ENCODE assay signal across 14 cellular contexts in the genomic region with DNA sequence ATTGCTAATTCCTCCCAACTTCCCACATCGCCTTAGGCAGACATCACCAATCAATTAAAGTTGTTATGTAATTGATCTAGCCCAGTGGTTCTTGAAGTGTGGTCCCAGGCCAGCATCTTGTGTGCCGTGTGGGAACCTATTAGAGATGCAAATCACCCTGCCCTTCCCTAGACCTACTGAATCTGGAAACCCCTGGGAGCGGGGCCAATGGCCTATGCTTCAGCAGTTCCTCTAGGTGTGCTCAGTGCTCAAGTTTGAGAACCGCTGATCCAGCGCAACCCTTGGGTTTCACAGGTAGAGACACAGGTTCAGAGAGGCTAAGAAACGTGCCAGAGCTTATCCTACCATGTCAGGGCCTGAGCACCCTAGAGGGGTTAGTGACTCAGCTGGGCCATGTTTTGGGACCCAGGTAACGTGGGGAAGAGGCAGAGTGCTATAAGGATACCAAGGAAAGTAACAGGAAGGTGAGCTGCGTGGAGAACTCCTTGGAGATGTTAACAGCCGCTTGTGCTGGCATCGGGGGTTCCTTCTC. TPM values are rescaled to one million over a fixed set of nuclear protein-coding genes. Genes with fewer than 3 reads are reported as not detected.
A peak's percentile ranks its signal among the peaks of the same experiment; 100 is the strongest.
DNase-seq lines count a peak whose midpoint lies in the region; ATAC-seq, FAIRE-seq and TF ChIP-seq lines count a peak whose summit lies in the region.
"Had no signal": no experiment of that assay in that cellular context is flagged by ENCODE, and none has a peak within 500 bp of the region (broad histone marks: within the 10 kb centered on the region; RNA-seq: fewer than 3 reads in every experiment).

No MANE protein-coding gene starts in this region.

- WGBS in neuronal stem cell (ENCODE audit: extremely low coverage in 2 of 2, insufficient read length in 2 of 2, insufficient replicate concordance in 1 of 2), 2 donors: no CpG with 5 or more reads among the region's 10 CpGs
- 89 to 90% methylated on average over 10 of the region's 10 CpGs for WGBS in aorta, 2 donors

- no peaks in the 10 kb centered on the region for H3K79me1 ChIP-seq in neuronal stem cell (ENCODE audit: low read depth, low read length)

- H3K4me1 ChIP-seq in CD8-positive, alpha-beta memory T cell (ENCODE audit: insufficient read depth, low read length): peaks cover 46% of the 10 kb centered on the region
- peaks cover 28% of the 10 kb centered on the region for H3K4me1 ChIP-seq in NT2/D1 (ENCODE audit: insufficient read depth, insufficient read length)
- peaks cover 2 to 14% of the 10 kb centered on the region in 2 donors for H3K4me1 ChIP-seq in neuronal stem cell (ENCODE audit: control insufficient read depth in 2 of 2, insufficient read depth in 1 of 2, low read depth in 1 of 2, low read length in 2 of 2)
- no peaks in the 10 kb centered on the region for H3K4me1 ChIP-seq in aorta (ENCODE audit: control insufficient read depth in 1 of 2, insufficient read depth in 2 of 2, low read length in 2 of 2)

- peak overlapping the region; percentile 89 for H2AFZ ChIP-seq in neuronal stem cell (ENCODE audit: low read length)

- ATAC-seq in aorta (ENCODE audit: low FRiP score) (no peak), GM21723 (IDR thresholded peaks at IDR 0.05; ENCODE audit: unreplicated experiment) (no peak)

- H3K27me3 ChIP-seq in CD8-positive, alpha-beta memory T cell (ENCODE audit: insufficient read depth, low read length, poor library complexity, severe bottlenecking): no peaks in the 10 kb centered on the region
- H3K27me3 ChIP-seq in NT2/D1 (ENCODE audit: insufficient read depth, insufficient read length) (peaks cover 38% of the 10 kb centered on the region), bronchial epithelial cell (ENCODE audit: control insufficient read depth, insufficient read depth, low read length) (no peaks in the 10 kb centered on the region), neuronal stem cell (ENCODE audit: control insufficient read depth in 3 of 3, insufficient read depth in 3 of 3, low read depth in 1 of 3, low read length in 3 of 3) (peaks cover 0 to 59% (median 0%) of the 10 kb centered on the region in 3 experiments), aorta (ENCODE audit: control insufficient read depth in 1 of 2, insufficient read depth in 2 of 2, low read length in 1 of 2) (no peaks in the 10 kb centered on the region)

- no peak for TF ChIP-seq CTCF in bronchial epithelial cell (IDR thresholded peaks at IDR 0.05; ENCODE audit: insufficient read depth, low read length, severe bottlenecking)

- H3K9ac ChIP-seq in NT2/D1 (ENCODE audit: insufficient read length, low read depth): peak overlapping the region; percentile 22
- H3K9ac ChIP-seq in neuronal stem cell (ENCODE audit: low read depth, low read length, poor library complexity): no peak overlapping the region

- H3K9me3 ChIP-seq in CD8-positive, alpha-beta memory T cell (ENCODE audit: low read length): no peaks in the 10 kb centered on the region
- H3K9me3 ChIP-seq in NT2/D1 (ENCODE audit: insufficient read depth, low read length): no peaks in the 10 kb centered on the region
- no peaks in the 10 kb centered on the region for H3K9me3 ChIP-seq in neuronal stem cell (replicated peaks in 1 of 2; ENCODE audit: control insufficient read depth in 2 of 2, insufficient read depth in 1 of 2, low read depth in 1 of 2, low read length in 2 of 2)
- H3K9me3 ChIP-seq in aorta (ENCODE audit: control insufficient read depth, low read length): no peaks in the 10 kb centered on the region

- peak overlapping the region; percentile 49 for H3K27ac ChIP-seq in CD8-positive, alpha-beta memory T cell (ENCODE audit: low read depth, low read length)
- H3K27ac ChIP-seq in neuronal stem cell (replicated peaks; ENCODE audit: low read length) (no peak overlapping the region), aorta (ENCODE audit: low read depth in 1 of 2, low read length in 2 of 2) (no peak overlapping the region)

- H3K4me2 ChIP-seq in neuronal stem cell (ENCODE audit: insufficient read depth, low read length, poor library complexity, severe bottlenecking): no peak overlapping the region

- POLR2A ChIA-PET in CD8-positive, alpha-beta memory T cell (lab: Charles Lee): interaction anchor here (0.9 to 3.3 kb wide), 11 partner anchors 8 to 255 kb away, joined by 3 to 48 read pairs (median 4); partner anchors contain the start of genes LMAN2, PDLIM7 and PRR7

- H3K14ac ChIP-seq in neuronal stem cell (ENCODE audit: low read length): no peak overlapping the region

- CTCF ChIA-PET in CD8-positive, alpha-beta memory T cell (lab: Charles Lee): interaction anchor here (1.1 to 16.1 kb wide), 17 partner anchors 10 to 276 kb away, joined by 3 to 291 read pairs (median 27); partner anchors contain the start of genes GRK6, PDLIM7, PFN3 and PRR7

- no peak for DNase-seq in CD8-positive, alpha-beta memory T cell
- no peak for DNase-seq in NT2/D1 (ENCODE audit: low read depth, low spot score)
- DNase-seq in bronchial epithelial cell (ENCODE audit: low read depth): peak; percentile 93
- no peak for DNase-seq in neuronal stem cell (ENCODE audit: low spot score)
- no peak for DNase-seq in aorta
- DNase-seq in NCI-H187 (lab: John Stamatoyannopoulos, UW): no peak
- DNase-seq: DMS 273 treated with DMSO at 0.1 percent for 48 hours, midbrain, NCI-H2227 treated with DMSO at 0.1 percent for 48 hours had no signal

- H3K36me3 ChIP-seq in CD8-positive, alpha-beta memory T cell (ENCODE audit: insufficient read depth, low read length): no peaks in the 10 kb centered on the region
- H3K36me3 ChIP-seq in NT2/D1 (ENCODE audit: insufficient read depth, insufficient read length, low read length) (no peaks in the 10 kb centered on the region), bronchial epithelial cell (ENCODE audit: control insufficient read depth, insufficient read depth, low read length) (no peaks in the 10 kb centered on the region), neuronal stem cell (replicated peaks in 1 of 2; ENCODE audit: control insufficient read depth in 2 of 2, insufficient read depth in 2 of 2, low read length in 2 of 2) (no peaks in the 10 kb centered on the region), aorta (ENCODE audit: control insufficient read depth in 1 of 2, insufficient read depth in 2 of 2, low read length in 1 of 2) (no peaks in the 10 kb centered on the region)

- no peak overlapping the region for H3K18ac ChIP-seq in neuronal stem cell (ENCODE audit: low read length)

- peak overlapping the region in 6 of 7 donors; percentile 9 to 78 (median 62) for H3K4me3 Mint-ChIP-seq in CD8-positive, alpha-beta memory T cell

- no peak overlapping the region for H3K4me3 ChIP-seq in CD8-positive, alpha-beta memory T cell (ENCODE audit: low read length)
- H3K4me3 ChIP-seq in NT2/D1 (ENCODE audit: insufficient read length, low read depth): no peak overlapping the region
- H3K4me3 ChIP-seq in bronchial epithelial cell (ENCODE audit: low read depth, low read length): no peak overlapping the region
- H3K4me3 ChIP-seq in neuronal stem cell (ENCODE audit: low read length in 2 of 2): no peak overlapping the region
- no peak overlapping the region for H3K4me3 ChIP-seq in aorta (ENCODE audit: low read length in 2 of 2)

- no peak overlapping the region for H4K8ac ChIP-seq in neuronal stem cell (ENCODE audit: low read depth, low read length)

- H3K27ac Mint-ChIP-seq in CD8-positive, alpha-beta memory T cell: peak overlapping the region; percentile 71 to 99 (median 91)

- no peaks in the 10 kb centered on the region for H3K27me3 Mint-ChIP-seq in CD8-positive, alpha-beta memory T cell

- no peak overlapping the region for H2AK5ac ChIP-seq in neuronal stem cell (ENCODE audit: low read depth, low read length)

- peak; percentile 13 for FAIRE-seq in bronchial epithelial cell (lab: Jason Lieb, UNC)
- FAIRE-seq: H1 had no signal

- H3K4ac ChIP-seq in neuronal stem cell (ENCODE audit: low read length): no peak overlapping the region

- H3K36me3 Mint-ChIP-seq in CD8-positive, alpha-beta memory T cell: no peaks in the 10 kb centered on the region

- intact Hi-C loops in aorta (cut with DNase I): no loop called here

- no peak overlapping the region for H3K23ac ChIP-seq in neuronal stem cell (ENCODE audit: low read depth, low read length, poor library complexity)

- no peak overlapping the region for H4K91ac ChIP-seq in neuronal stem cell (ENCODE audit: low read depth, low read length, poor library complexity)

- H2BK120ac ChIP-seq in neuronal stem cell (ENCODE audit: low read depth, low read length): no peak overlapping the region

- H2BK5ac ChIP-seq in neuronal stem cell (ENCODE audit: low read length): no peak overlapping the region

- peaks cover 41 to 47% (median 42%) of the 10 kb centered on the region in 3 donors for H3K4me1 Mint-ChIP-seq in CD8-positive, alpha-beta memory T cell

- H3K9me3 Mint-ChIP-seq in CD8-positive, alpha-beta memory T cell: no peaks in the 10 kb centered on the region

- H2BK12ac ChIP-seq in neuronal stem cell (ENCODE audit: low read length): no peak overlapping the region

- no peak overlapping the region for H2BK15ac ChIP-seq in neuronal stem cell (ENCODE audit: low read length)

RNA-seq across cellular contexts. Expression of gene SLC34A1, which starts 4.4 kb away (rescaled TPM):
- under 1 TPM in 1 of 2 experiments, not detected in 1; 0.09 TPM for total RNA-seq in CD8-positive, alpha-beta memory T cell
- 0.17 TPM for polyA plus RNA-seq in CD8-positive, alpha-beta memory T cell
- not detected in 2 replicates for total RNA-seq in bronchial epithelial cell
- not detected for polyA plus RNA-seq in neuronal stem cell (2013, experiment 1 of 2)
- polyA plus RNA-seq in neuronal stem cell (2013, experiment 2 of 2): not detected
- total RNA-seq in aorta: not detected
- not detected for polyA plus RNA-seq in aorta
- total RNA-seq: fibroblast of lung, H1, pulmonary artery endothelial cell, temporal lobe had no signal
- polyA plus RNA-seq: fibroblast of lung, H1 had no signal

RNA-seq across cellular contexts. Expression of gene PFN3, which starts 11.9 kb away (rescaled TPM):
- not detected for total RNA-seq in CD8-positive, alpha-beta memory T cell
- not detected for polyA plus RNA-seq in CD8-positive, alpha-beta memory T cell
- total RNA-seq in bronchial epithelial cell (not detected in 2 replicates), aorta (not detected)
- polyA plus RNA-seq in neuronal stem cell (2013, experiment 1 of 2): not detected
- not detected for polyA plus RNA-seq in neuronal stem cell (2013, experiment 2 of 2)
- polyA plus RNA-seq in aorta: not detected
- total RNA-seq: fibroblast of lung, H1, pulmonary artery endothelial cell had no signal
- polyA plus RNA-seq: fibroblast of lung, H1 had no signal

RNA-seq across cellular contexts. Expression of gene F12, which starts 20.8 kb away (rescaled TPM):
- total RNA-seq in CD8-positive, alpha-beta memory T cell: 10 to 100 TPM in 1 of 2 experiments, 1 to 10 TPM in 1; 9.2 to 10.3 TPM
- 1.9 TPM for polyA plus RNA-seq in CD8-positive, alpha-beta memory T cell
- total RNA-seq in bronchial epithelial cell: 5.0 and 7.9 TPM in 2 replicates
- polyA plus RNA-seq in neuronal stem cell (2013, experiment 1 of 2): 2.1 TPM
- polyA plus RNA-seq in neuronal stem cell (2013, experiment 2 of 2): 2.5 TPM
- under 1 TPM; 0.23 to 0.33 TPM for total RNA-seq in aorta
- polyA plus RNA-seq in aorta: 1 to 10 TPM in 1 of 2 donors, not detected in 1; 1.8 TPM

RNA-seq across cellular contexts. Expression of gene RGS14, which starts 30.9 kb away (rescaled TPM):
- total RNA-seq in CD8-positive, alpha-beta memory T cell: 10 to 100 TPM; 60.5 to 61.9 TPM
- polyA plus RNA-seq in CD8-positive, alpha-beta memory T cell: 83.5 TPM
- total RNA-seq in bronchial epithelial cell (6.8 and 8.4 TPM in 2 replicates), aorta (10 to 100 TPM in 1 of 2 donors, 1 to 10 TPM in 1; 8.8 to 15.0 TPM)
- polyA plus RNA-seq in neuronal stem cell (2013, experiment 1 of 2): 26.4 TPM
- polyA plus RNA-seq in neuronal stem cell (2013, experiment 2 of 2): 20.9 TPM
- polyA plus RNA-seq in aorta: 1 to 10 TPM; 5.7 to 9.4 TPM

RNA-seq across cellular contexts. Expression of gene LMAN2, which starts 37.1 kb away (rescaled TPM):
- total RNA-seq in CD8-positive, alpha-beta memory T cell: 100 to 1,000 TPM; 112 to 126 TPM
- polyA plus RNA-seq in CD8-positive, alpha-beta memory T cell: 276 TPM
- total RNA-seq in bronchial epithelial cell (362 and 444 TPM in 2 replicates), aorta (10 to 100 TPM; 86.2 to 89.0 TPM)
- polyA plus RNA-seq in neuronal stem cell (2013, experiment 1 of 2): 131 TPM
- polyA plus RNA-seq in neuronal stem cell (2013, experiment 2 of 2): 132 TPM
- polyA plus RNA-seq in aorta: 100 to 1,000 TPM; 142 to 145 TPM
